Comparison of ENCODE assay signal across 28 cellular contexts in genomic region chr1:178941261-178941689, GRCh38.
DNase-seq lines count a peak whose midpoint lies in the region; ATAC-seq, FAIRE-seq and TF ChIP-seq lines count a peak whose summit lies in the region.
"Had no signal": no experiment of that assay in that cellular context is flagged by ENCODE, and none has a peak within 500 bp of the region (broad histone marks: within the 10 kb centered on the region; RNA-seq: fewer than 3 reads in every experiment).

No MANE protein-coding gene starts in this region.

- CTCF ChIA-PET in K562 (lab: Yijun Ruan, JAX; ENCODE audit: low intra/inter-chr PET ratio) = no interaction called here

- peaks cover 69 to 74% of the 10 kb centered on the region in 2 experiments for H3K27me3 ChIP-seq in K562 (ENCODE audit: control insufficient read depth in 2 of 2, insufficient read depth in 2 of 2, low read length in 2 of 2)
- H3K27me3 ChIP-seq: ovary, Peyer's patch, tibial nerve had no signal

- no peaks in the 10 kb centered on the region for H3K9me1 ChIP-seq in K562 (ENCODE audit: control insufficient read depth, insufficient read depth, low read length)

- intact Hi-C loops in left ventricle myocardium superior (cut with micrococcal nuclease) = no loop called here
- intact Hi-C loops in cardiac septum (cut with DNase I) = no loop called here
- intact Hi-C loops in K562 (cut with micrococcal nuclease) = no loop called here

- no peak overlapping the region for H3K27ac ChIP-seq in K562 (ENCODE audit: extremely low read depth, low read depth, low read length)

- H4K20me1 ChIP-seq in K562 (replicated peaks; ENCODE audit: control insufficient read depth, insufficient read depth, low read length) = no peaks in the 10 kb centered on the region

- no peak overlapping the region for H2AFZ ChIP-seq in K562 (ENCODE audit: low read depth, low read length)

- H3K4me1 ChIP-seq in K562 (replicated peaks in 1 of 2; ENCODE audit: control insufficient read depth in 2 of 2, insufficient read depth in 2 of 2, low read length in 2 of 2) = no peaks in the 10 kb centered on the region

- WGBS in K562 (ENCODE audit: insufficient coverage, low coverage, missing lambda C conversion rate) = 2% methylated on average over 11 of the region's 11 CpGs

- H3K4me2 ChIP-seq in K562 (ENCODE audit: insufficient read depth, low read length) = no peak overlapping the region

- no peaks in the 10 kb centered on the region for H3K79me2 ChIP-seq in K562 (ENCODE audit: control insufficient read depth, insufficient read depth, low read length)

- ATAC-seq in left ventricle myocardium superior (no peak), K562 (no peak), HG02588 (IDR thresholded peaks at IDR 0.05; ENCODE audit: unreplicated experiment) (no peak), HG03045 (IDR thresholded peaks at IDR 0.05; ENCODE audit: unreplicated experiment) (no peak)
- ATAC-seq: natural killer cell; right cardiac atrium; stimulated activated naive CD8-positive, alpha-beta T cell treated with anti-CD3 and anti-CD28 coated beads, Interleukin-15, Interleukin-2, amounts not matched to agents 100 U/mL and 50 U/mL, for 24 hours had no signal

- H3K36me3 ChIP-seq in K562 (ENCODE audit: control insufficient read depth, insufficient read depth, low read length) = no peaks in the 10 kb centered on the region
- H3K36me3 ChIP-seq: left ventricle myocardium inferior, ovary, Peyer's patch, tibial nerve had no signal

- no peak overlapping the region for H3K4me3 ChIP-seq in K562
- H3K4me3 ChIP-seq: left ventricle myocardium inferior, ovary, Peyer's patch, tibial nerve had no signal

- H3K4me1 Mint-ChIP-seq in nephron = peaks cover 54% of the 10 kb centered on the region
- H3K4me1 Mint-ChIP-seq: natural killer cell had no signal

- no peak for TF ChIP-seq POLR2A in K562 (conservative IDR thresholded peaks at IDR 0.05)

- TF ChIP-seq RAD21 in K562 (CRISPR knock-in tag; conservative IDR thresholded peaks at IDR 0.05 in 1 of 2, IDR thresholded peaks at IDR 0.05 in 1 of 2) = no peak

- in situ Hi-C loops in K562 (cut with MboI) = no loop called here

- no peak for FAIRE-seq in K562 (lab: Jason Lieb, UNC)
- FAIRE-seq: A204.1 had no signal

- H3K27me3 Mint-ChIP-seq in nephron (ENCODE audit: low read depth) = peaks cover 4% of the 10 kb centered on the region

- no peak overlapping the region for H3K9ac ChIP-seq in K562 (ENCODE audit: insufficient read depth in 1 of 2, low read depth in 2 of 2, low read length in 2 of 2)

- no peaks in the 10 kb centered on the region for H3K9me3 ChIP-seq in K562 (replicated peaks; ENCODE audit: control insufficient read depth, insufficient read depth, low read depth, low read length)
- H3K9me3 ChIP-seq: left ventricle myocardium inferior, ovary, Peyer's patch, tibial nerve had no signal

- H3K9me3 Mint-ChIP-seq in nephron = no peaks in the 10 kb centered on the region
- H3K9me3 Mint-ChIP-seq: activated CD4-positive, alpha-beta memory T cell treated with anti-CD3 and anti-CD28 coated beads for 36 hours; natural killer cell had no signal

- TF ChIP-seq CTCF in K562 (IDR thresholded peaks at IDR 0.05 in 2 of 3, conservative IDR thresholded peaks at IDR 0.05 in 1 of 3; ENCODE audit: insufficient read depth in 2 of 3, low read depth in 1 of 3, low read length in 3 of 3) (no peak), nephron (IDR thresholded peaks at IDR 0.05; ENCODE audit: unreplicated experiment in 3 of 3) (no peak)

- TF ChIP-seq EP300 in K562 (IDR thresholded peaks at IDR 0.05; ENCODE audit: low read length) = no peak

- DNase-seq in left ventricle myocardium superior (peak; percentile 23), cardiac septum (ENCODE audit: low spot score) (no peak), K562 (ENCODE audit: extremely low read depth in 1 of 4, low spot score in 3 of 4) (no peak), islet precursor cell (no peak), NCI-H510A (lab: John Stamatoyannopoulos, UW) (no peak)
- DNase-seq: activated CD4-positive, alpha-beta memory T cell treated with anti-CD3 and anti-CD28 coated beads for 36 hours; activated CD8-positive, alpha-beta memory T cell treated with anti-CD3 and anti-CD28 coated beads, Interleukin-2, amount 50 U/mL, for 48 hours; activated effector memory CD4-positive, alpha-beta T cell treated with Interleukin-2 at 50 U/mL for 16 hours; AML-193; DMS153; effector CD8-positive, alpha-beta T cell; foreskin melanocyte; GF-D8; GOT3; left ventricle myocardium inferior; natural killer cell; NCI-H1105; NCI-H446; stimulated activated CD4-positive, alpha-beta T cell treated with anti-CD3 and anti-CD28 coated beads, Interleukin-4, amount 100 ng/mL, for 4 hours; stimulated activated naive CD8-positive, alpha-beta T cell treated with anti-CD3 and anti-CD28 coated beads, Interleukin-15, Interleukin-2, amounts not matched to agents 100 U/mL and 50 U/mL, for 24 hours had no signal

- no peaks in the 10 kb centered on the region for H3K36me3 Mint-ChIP-seq in nephron (ENCODE audit: low read depth)
- H3K36me3 Mint-ChIP-seq: activated CD4-positive, alpha-beta memory T cell treated with anti-CD3 and anti-CD28 coated beads for 36 hours; natural killer cell had no signal

- H3K4me3 Mint-ChIP-seq in nephron = no peak overlapping the region
- H3K4me3 Mint-ChIP-seq: activated CD4-positive, alpha-beta memory T cell treated with anti-CD3 and anti-CD28 coated beads for 36 hours; natural killer cell had no signal

- BruUV-seq in K562 (replicated peaks; lab: Mats Ljungman, UMichigan) = no TSS peak

- POLR2A ChIA-PET in K562 (lab: Yijun Ruan, JAX) = interaction anchor here (2.3 kb wide), 1 partner anchor 8 kb away, joined by 9 read pairs; no protein-coding TSS in a partner anchor

- peak overlapping the region; percentile 41 to 100 (median 98) for H3K27ac Mint-ChIP-seq in nephron
- H3K27ac Mint-ChIP-seq: activated CD4-positive, alpha-beta memory T cell treated with anti-CD3 and anti-CD28 coated beads for 36 hours; natural killer cell had no signal

TF ChIP-seq in K562, 482 proteins besides CTCF, POLR2A, EP300 and RAD21:
- peak; percentile 28; the same call in 1 of the 2 replicates for TF ChIP-seq KLF13 (tag; IDR thresholded peaks at IDR 0.05; ENCODE audit: borderline replicate concordance, low read depth)
- TF ChIP-seq ZBTB11 (CRISPR knock-in tag; IDR thresholded peaks at IDR 0.05) = no peak
